Comparison of ENCODE assay signal across 17 cellular contexts in the genomic region with DNA sequence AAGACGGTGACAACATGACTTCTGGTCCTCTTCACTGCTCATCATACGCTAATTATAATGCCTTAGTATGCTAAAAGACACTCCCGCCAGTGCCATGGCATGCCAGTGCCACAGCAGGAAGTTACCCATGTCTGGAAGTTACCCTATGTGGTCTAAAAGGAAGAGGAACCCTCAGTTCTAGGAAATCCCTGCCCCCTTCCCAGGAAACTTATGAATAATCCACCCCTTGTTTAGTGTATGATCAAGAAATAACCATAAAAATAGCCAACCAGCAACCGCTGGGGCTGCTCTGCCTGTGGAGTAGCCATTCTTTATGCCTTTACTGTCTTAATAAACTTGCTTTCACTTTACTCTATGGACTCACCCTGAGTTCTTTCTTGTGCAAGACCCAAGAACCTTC. TPM values are rescaled to one million over a fixed set of nuclear protein-coding genes. Genes with fewer than 3 reads are reported as not detected.
A peak's percentile ranks its signal among the peaks of the same experiment; 100 is the strongest.
DNase-seq lines count a peak whose midpoint lies in the region; FAIRE-seq and TF ChIP-seq lines count a peak whose summit lies in the region.
"Had no signal": no experiment of that assay in that cellular context is flagged by ENCODE, and none has a peak within 500 bp of the region (broad histone marks: within the 10 kb centered on the region; RNA-seq: fewer than 3 reads in every experiment).

No MANE protein-coding gene starts in this region.

- DNase-seq in AML-193 (lab: John Stamatoyannopoulos, UW) = peak; percentile 42 to 56
- no peak for DNase-seq in GM19239 (ENCODE audit: insufficient read length, low spot score)
- peak; percentile 52 for DNase-seq in activated CD4-positive, alpha-beta memory T cell treated with anti-CD3 and anti-CD28 coated beads, Interleukin-2, amount 10 ng/mL, durations not matched to agents 7 days and 5 days
- no peak for DNase-seq in endothelial cell of umbilical vein (ENCODE audit: low read depth, low spot score)
- DNase-seq in NCI-H1694 treated with DMSO at 0.1 percent for 48 hours (lab: John Stamatoyannopoulos, UW) = no peak
- DNase-seq in NCI-H1436 treated with DMSO at 0.1 percent for 48 hours (lab: John Stamatoyannopoulos, UW) = no peak
- no peak for DNase-seq in NOMO-1 treated with dmso at 0.1 percent for 144 hours (lab: John Stamatoyannopoulos, UW; ENCODE audit: unreplicated experiment)
- DNase-seq in sigmoid colon = no peak
- DNase-seq: central memory CD4-positive, alpha-beta T cell; mesendoderm; NCI-H2081 treated with DMSO at 0.1 percent for 48 hours; NCI-H748 treated with DMSO at 0.1 percent for 48 hours; stimulated activated naive CD4-positive, alpha-beta T cell; T-cell had no signal

- dilution Hi-C loops in endothelial cell of umbilical vein (cut with MboI; ENCODE audit: extremely low pct_ligation_motif_present, low sequenced_read_pairs) = no loop called here

- H3K9me1 ChIP-seq in endothelial cell of umbilical vein (replicated peaks; ENCODE audit: control insufficient read depth, extremely low read depth, insufficient read depth, low read length) = no peaks in the 10 kb centered on the region

- no peak overlapping the region for H3K4me3 Mint-ChIP-seq in activated CD4-positive, alpha-beta memory T cell treated with anti-CD3 and anti-CD28 coated beads, Interleukin-2, amount 10 ng/mL, durations not matched to agents 7 days and 5 days
- H3K4me3 Mint-ChIP-seq: T-cell had no signal

- H3K4me1 Mint-ChIP-seq in activated CD4-positive, alpha-beta memory T cell treated with anti-CD3 and anti-CD28 coated beads, Interleukin-2, amount 10 ng/mL, durations not matched to agents 7 days and 5 days = peaks cover 26% of the 10 kb centered on the region

- H3K9me3 Mint-ChIP-seq in activated CD4-positive, alpha-beta memory T cell treated with anti-CD3 and anti-CD28 coated beads, Interleukin-2, amount 10 ng/mL, durations not matched to agents 7 days and 5 days = peaks cover 3% of the 10 kb centered on the region
- H3K9me3 Mint-ChIP-seq: T-cell had no signal

- H3K4me3 ChIP-seq in endothelial cell of umbilical vein (replicated peaks in 1 of 3; ENCODE audit: insufficient read depth in 1 of 3, low read depth in 1 of 3, low read length in 3 of 3) (no peak overlapping the region), sigmoid colon (no peak overlapping the region)
- H3K4me3 ChIP-seq: vagina had no signal

- no peaks in the 10 kb centered on the region for H3K27me3 ChIP-seq in endothelial cell of umbilical vein (ENCODE audit: control insufficient read depth in 2 of 2, insufficient read depth in 2 of 2, low read length in 2 of 2)
- no peaks in the 10 kb centered on the region for H3K27me3 ChIP-seq in sigmoid colon
- H3K27me3 ChIP-seq: vagina had no signal

- WGBS in sigmoid colon, 2 donors = 88 to 89% methylated on average over 4 of the region's 4 CpGs

- no peak overlapping the region for H2AFZ ChIP-seq in endothelial cell of umbilical vein (ENCODE audit: low read depth, low read length)

- H3K27ac ChIP-seq in endothelial cell of umbilical vein (ENCODE audit: insufficient read depth, low read depth, low read length) = no peak overlapping the region
- H3K27ac ChIP-seq in sigmoid colon = no peak overlapping the region
- H3K27ac ChIP-seq: vagina had no signal

- H3K36me3 ChIP-seq in endothelial cell of umbilical vein (ENCODE audit: control insufficient read depth in 2 of 2, extremely low read depth in 1 of 2, insufficient read depth in 2 of 2, low read length in 2 of 2) = no peaks in the 10 kb centered on the region
- H3K36me3 ChIP-seq in sigmoid colon = no peaks in the 10 kb centered on the region
- H3K36me3 ChIP-seq: vagina had no signal

- FAIRE-seq in GM19239 (lab: Jason Lieb, UNC) (peak; percentile 59), endothelial cell of umbilical vein (lab: Jason Lieb, UNC) (peak; percentile 48)
- FAIRE-seq: frontal cortex, RCC 7860 had no signal

- H3K27me3 Mint-ChIP-seq in activated CD4-positive, alpha-beta memory T cell treated with anti-CD3 and anti-CD28 coated beads, Interleukin-2, amount 10 ng/mL, durations not matched to agents 7 days and 5 days = peaks cover 9% of the 10 kb centered on the region
- H3K27me3 Mint-ChIP-seq: T-cell had no signal

- TF ChIP-seq CTCF in endothelial cell of umbilical vein (IDR thresholded peaks at IDR 0.05; ENCODE audit: extremely low read depth in 1 of 2, insufficient read depth in 1 of 2, low read depth in 1 of 2, low read length in 2 of 2) (no peak), sigmoid colon (IDR thresholded peaks at IDR 0.05) (no peak)

- intact Hi-C loops in endothelial cell of umbilical vein (cut with micrococcal nuclease) (no loop called here), sigmoid colon (cut with DNase I) (no loop called here)

- H3K79me2 ChIP-seq in endothelial cell of umbilical vein (ENCODE audit: control insufficient read depth, insufficient read depth, low read length) = no peaks in the 10 kb centered on the region

- H3K9me3 ChIP-seq in endothelial cell of umbilical vein (replicated peaks; ENCODE audit: control insufficient read depth, insufficient read depth, low read length) (no peaks in the 10 kb centered on the region), sigmoid colon (no peaks in the 10 kb centered on the region)
- H3K9me3 ChIP-seq: vagina had no signal

- H3K4me1 ChIP-seq in endothelial cell of umbilical vein (ENCODE audit: control insufficient read depth, extremely low read depth, insufficient read depth, low read length) = no peaks in the 10 kb centered on the region
- H3K4me1 ChIP-seq in sigmoid colon = no peaks in the 10 kb centered on the region
- H3K4me1 ChIP-seq: vagina had no signal

- H3K9ac ChIP-seq in endothelial cell of umbilical vein (replicated peaks; ENCODE audit: extremely low read depth, insufficient read depth, low read length) = no peak overlapping the region

- no peak for TF ChIP-seq POLR2A in endothelial cell of umbilical vein (IDR thresholded peaks at IDR 0.05; ENCODE audit: low read depth, low read length)
- no peak for TF ChIP-seq POLR2A in sigmoid colon (IDR thresholded peaks at IDR 0.05)

- no peak for TF ChIP-seq EP300 in sigmoid colon (IDR thresholded peaks at IDR 0.05)

- peak overlapping the region; percentile 55 for H3K27ac Mint-ChIP-seq in activated CD4-positive, alpha-beta memory T cell treated with anti-CD3 and anti-CD28 coated beads, Interleukin-2, amount 10 ng/mL, durations not matched to agents 7 days and 5 days

- peaks cover 6% of the 10 kb centered on the region for H3K36me3 Mint-ChIP-seq in activated CD4-positive, alpha-beta memory T cell treated with anti-CD3 and anti-CD28 coated beads, Interleukin-2, amount 10 ng/mL, durations not matched to agents 7 days and 5 days (ENCODE audit: low read depth)
- H3K36me3 Mint-ChIP-seq: T-cell had no signal

- BruUV-seq in endothelial cell of umbilical vein (replicated peaks; lab: Mats Ljungman, UMichigan) = no TSS peak

- POLR2A ChIA-PET in activated CD4-positive, alpha-beta memory T cell treated with anti-CD3 and anti-CD28 coated beads, Interleukin-2, amount 10 ng/mL, durations not matched to agents 7 days and 5 days (lab: Charles Lee) = no interaction called here
- POLR2A ChIA-PET in endothelial cell of umbilical vein (lab: Charles Lee) = no interaction called here

- H4K20me1 ChIP-seq in endothelial cell of umbilical vein (replicated peaks; ENCODE audit: control insufficient read depth, extremely low read depth, insufficient read depth, low read length) = no peaks in the 10 kb centered on the region

- CTCF ChIA-PET in activated CD4-positive, alpha-beta memory T cell treated with anti-CD3 and anti-CD28 coated beads, Interleukin-2, amount 10 ng/mL, durations not matched to agents 7 days and 5 days (lab: Charles Lee) = interaction anchor here (1.1 to 2.0 kb wide), 2 partner anchors 13 to 16 kb away, joined by 6 to 8 read pairs; no protein-coding TSS in a partner anchor
- CTCF ChIA-PET in endothelial cell of umbilical vein (lab: Charles Lee) = no interaction called here

- H3K4me2 ChIP-seq in endothelial cell of umbilical vein (ENCODE audit: insufficient read depth, low read length) = no peak overlapping the region

TF ChIP-seq in endothelial cell of umbilical vein, 7 proteins besides CTCF, POLR2A, EP300 and RAD21 (continues in another document):
- TF ChIP-seq MYC (IDR thresholded peaks at IDR 0.05; ENCODE audit: low read depth, low read length) = no peak
- TF ChIP-seq GATA2 (IDR thresholded peaks at IDR 0.05; ENCODE audit: insufficient read depth, insufficient read length, low read depth, low read length) = no peak
- no peak for TF ChIP-seq MAX (IDR thresholded peaks at IDR 0.05; ENCODE audit: insufficient read depth, insufficient read length)
- no peak for TF ChIP-seq FOS (IDR thresholded peaks at IDR 0.05; ENCODE audit: borderline replicate concordance, insufficient read depth, low read length)

RNA-seq across cellular contexts. Expression of gene SERPINB9, which starts 15.8 kb away (rescaled TPM):
- total RNA-seq in activated CD4-positive, alpha-beta memory T cell treated with anti-CD3 and anti-CD28 coated beads, Interleukin-2, amount 10 ng/mL, durations not matched to agents 7 days and 5 days = 10 to 100 TPM; 50.0 to 51.3 TPM
- total RNA-seq in endothelial cell of umbilical vein = 37.0 and 58.0 TPM in 2 replicates
- polyA plus RNA-seq in endothelial cell of umbilical vein = 47.3 and 51.6 TPM in 2 replicates
- 37.5 and 38.5 TPM in 2 replicates for polyA plus RNA-seq in endothelial cell of umbilical vein (2011; cell fraction: cytosol; rRNA removed)
- 32.0 and 44.9 TPM in 2 replicates for polyA plus RNA-seq in endothelial cell of umbilical vein (2011; cell fraction: nucleus; rRNA removed)
- polyA plus RNA-seq in endothelial cell of umbilical vein (2012) = 23.4 and 26.9 TPM in 2 replicates
- polyA minus RNA-seq in endothelial cell of umbilical vein = 94.7 and 96.7 TPM in 2 replicates
- polyA minus RNA-seq in endothelial cell of umbilical vein (2011; cell fraction: cytosol; rRNA and poly(A)+ RNA removed) = not detected
- 25.6 and 46.0 TPM in 2 replicates for polyA minus RNA-seq in endothelial cell of umbilical vein (2011; cell fraction: nucleus; rRNA and poly(A)+ RNA removed)
- 1 to 10 TPM; 5.0 to 7.5 (median 6.1) TPM for total RNA-seq in sigmoid colon
- polyA plus RNA-seq in sigmoid colon = 10 to 100 TPM in 1 of 3 donors, 1 to 10 TPM in 2; 2.3 to 16.2 (median 2.4) TPM

RNA-seq across cellular contexts. Expression of gene SERPINB6, which starts 52.4 kb away (rescaled TPM):
- total RNA-seq in activated CD4-positive, alpha-beta memory T cell treated with anti-CD3 and anti-CD28 coated beads, Interleukin-2, amount 10 ng/mL, durations not matched to agents 7 days and 5 days = 10 to 100 TPM; 19.8 to 20.1 TPM
- total RNA-seq in endothelial cell of umbilical vein (145 and 155 TPM in 2 replicates), sigmoid colon (100 to 1,000 TPM; 150 to 207 (median 174) TPM)
- polyA plus RNA-seq in endothelial cell of umbilical vein (148 and 151 TPM in 2 replicates), sigmoid colon (100 to 1,000 TPM; 152 to 194 (median 178) TPM)
- polyA plus RNA-seq in endothelial cell of umbilical vein (2011; cell fraction: cytosol; rRNA removed) = 127 and 135 TPM in 2 replicates
- 173 and 181 TPM in 2 replicates for polyA plus RNA-seq in endothelial cell of umbilical vein (2011; cell fraction: nucleus; rRNA removed)
- polyA plus RNA-seq in endothelial cell of umbilical vein (2012) = 129 and 136 TPM in 2 replicates
- polyA minus RNA-seq in endothelial cell of umbilical vein = 120 and 126 TPM in 2 replicates
- polyA minus RNA-seq in endothelial cell of umbilical vein (2011; cell fraction: cytosol; rRNA and poly(A)+ RNA removed) = 95.6 TPM
- 60.0 and 72.9 TPM in 2 replicates for polyA minus RNA-seq in endothelial cell of umbilical vein (2011; cell fraction: nucleus; rRNA and poly(A)+ RNA removed)

Comparison
In these comparisons a context has a peak if more than half of its experiments do, and no peak if none do; other contexts are left out.
1. DNase-seq: peak in AML-193 (2 of 2) and activated CD4-positive, alpha-beta memory T cell treated with anti-CD3 and anti-CD28 coated beads, Interleukin-2, amount 10 ng/mL, durations not matched to agents 7 days and 5 days (single experiment); none in GM19239 (single experiment), endothelial cell of umbilical vein (single experiment), NCI-H1694 treated with DMSO at 0.1 percent for 48 hours (single experiment), NCI-H1436 treated with DMSO at 0.1 percent for 48 hours (single experiment), NOMO-1 treated with dmso at 0.1 percent for 144 hours (single experiment) and sigmoid colon (single experiment).